8 cellular contexts compared by ENCODE assay signal in the genomic region with DNA sequence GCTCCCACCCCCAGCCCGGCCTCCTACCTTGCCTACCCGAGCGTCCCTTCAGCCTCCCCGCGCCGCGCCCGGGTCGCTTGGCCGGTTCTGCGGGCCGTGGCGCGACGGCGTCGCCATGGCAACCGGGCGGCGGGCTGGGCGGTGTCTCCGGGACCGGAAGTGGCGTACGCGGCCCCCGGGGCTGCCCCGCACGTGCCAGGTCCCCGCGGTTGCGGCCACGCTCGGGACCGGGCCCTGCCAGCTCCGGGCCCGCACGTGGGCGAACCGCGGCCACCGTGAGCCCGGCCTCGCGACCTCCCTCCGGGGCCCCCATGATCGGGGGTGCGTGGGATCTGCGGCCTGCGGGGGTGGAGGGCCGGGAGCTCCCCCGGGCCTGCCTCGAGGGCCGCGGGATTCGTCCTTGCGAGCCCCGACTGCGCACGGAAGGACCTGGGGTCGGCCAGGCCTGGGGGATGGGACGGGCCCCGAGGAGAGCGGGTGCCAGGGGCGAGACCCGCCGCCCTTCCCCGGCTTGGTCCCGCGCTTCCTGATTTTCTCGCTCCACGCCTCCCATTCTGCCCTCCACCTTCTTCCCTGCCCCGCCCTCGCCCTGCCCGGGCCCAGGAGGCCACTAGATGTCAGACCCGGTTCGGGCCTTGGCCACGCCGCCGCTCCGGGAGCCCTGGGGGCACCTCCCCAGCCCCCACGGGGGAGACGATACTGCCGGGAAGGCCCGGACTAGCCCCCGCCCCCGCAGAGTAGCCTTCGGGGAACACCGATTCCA. TPM values are rescaled to one million over a fixed set of nuclear protein-coding genes. Genes with fewer than 3 reads are reported as not detected.
DNase-seq lines count a peak whose midpoint lies in the region; ATAC-seq and TF ChIP-seq lines count a peak whose summit lies in the region.

A gene with protein sequence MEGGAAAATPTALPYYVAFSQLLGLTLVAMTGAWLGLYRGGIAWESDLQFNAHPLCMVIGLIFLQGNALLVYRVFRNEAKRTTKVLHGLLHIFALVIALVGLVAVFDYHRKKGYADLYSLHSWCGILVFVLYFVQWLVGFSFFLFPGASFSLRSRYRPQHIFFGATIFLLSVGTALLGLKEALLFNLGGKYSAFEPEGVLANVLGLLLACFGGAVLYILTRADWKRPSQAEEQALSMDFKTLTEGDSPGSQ (minus strand): TSS at position 89 of the 763 bp plus-strand sequence. CDS start 8,759 bp downstream, outside the sequence.

- peak; percentile 59 for ATAC-seq in HG02678 (IDR thresholded peaks at IDR 0.05; ENCODE audit: unreplicated experiment)
- ATAC-seq in left lung = peak; percentile 76

- peak within 1 kb of the TSS; percentile 67 to 68 for H3K4me3 ChIP-seq in left lung

- H3K27ac ChIP-seq in cingulate gyrus (ENCODE audit: low read depth, low read length) = peak within 1 kb of the TSS; percentile 29
- peak within 1 kb of the TSS; percentile 90 to 95 for H3K27ac ChIP-seq in left lung

- peaks cover 0 to 25% of the 10 kb centered on the region in 2 donors for H3K27me3 ChIP-seq in left lung

- no peak for TF ChIP-seq CTCF in left lung (IDR thresholded peaks at IDR 0.05)

- no peaks in the 10 kb centered on the region for H3K9me3 ChIP-seq in left lung

- DNase-seq in NCI-H2081 (lab: John Stamatoyannopoulos, UW) = peak; percentile 79 to 88
- DNase-seq in NCI-H2081 treated with DMSO at 0.1 percent for 48 hours (lab: John Stamatoyannopoulos, UW) = no peak
- peak; percentile 87 for DNase-seq in NCI-H146 (lab: John Stamatoyannopoulos, UW)
- DNase-seq in activated CD4-positive, alpha-beta T cell treated with anti-CD3 and anti-CD28 coated beads for 1 hour = peak; percentile 54
- DNase-seq in left lung = peak; percentile 84 to 93
- DNase-seq in stimulated activated CD4-positive, alpha-beta T cell treated with anti-CD3 and anti-CD28 coated beads, Interleukin-4, amount 100 ng/mL, for 1 hour = peak; percentile 77

- no peaks in the 10 kb centered on the region for H3K36me3 ChIP-seq in left lung

- H3K4me1 ChIP-seq in left lung = peaks cover 10 to 56% of the 10 kb centered on the region in 2 donors

- intact Hi-C loops in left lung (cut with DNase I) = no loop called here

RNA-seq across cellular contexts. Expression of the gene that starts here (rescaled TPM):
- 10 to 100 TPM; 70.7 to 76.4 TPM for total RNA-seq in left lung
